Comparison of ENCODE assay signal across 8 cellular contexts in the genomic region with DNA sequence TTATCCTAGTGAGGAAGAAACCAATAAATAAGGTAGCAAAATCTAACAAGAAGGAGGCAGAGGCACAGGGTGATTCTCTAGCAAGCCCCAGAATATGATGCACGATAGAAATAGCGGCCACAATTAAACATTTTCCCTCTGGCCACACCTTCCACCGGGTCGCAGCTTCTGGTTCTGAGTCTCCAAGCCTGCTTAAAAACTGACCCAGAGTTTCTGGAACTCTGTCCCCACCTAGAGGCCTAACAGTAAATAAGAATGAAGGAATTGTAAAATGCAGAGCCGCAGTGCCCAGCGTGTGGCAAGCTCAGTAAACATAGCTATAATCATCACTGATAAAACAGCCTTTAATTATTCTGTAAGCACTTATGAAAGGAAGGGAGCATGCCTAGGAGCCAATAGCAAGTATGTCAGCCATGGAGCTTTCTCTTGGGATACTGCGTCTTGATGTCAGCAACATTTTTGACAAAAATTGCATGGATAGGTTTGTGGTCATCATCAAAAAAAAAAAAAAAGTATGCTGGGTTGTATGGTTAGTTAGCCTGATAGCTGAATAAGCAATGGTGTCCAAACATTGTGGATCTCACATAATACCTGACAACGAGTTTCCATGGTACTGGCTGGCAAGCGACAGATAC.
DNase-seq lines count a peak whose midpoint lies in the region; ATAC-seq, FAIRE-seq and TF ChIP-seq lines count a peak whose summit lies in the region.

No MANE protein-coding gene starts in this region.

- no peak for FAIRE-seq in GM19239 (lab: Jason Lieb, UNC)

- no peak overlapping the region for H3K4me3 ChIP-seq in WI38 (ENCODE audit: low read depth, low read length)
- H3K4me3 ChIP-seq in CD8-positive, alpha-beta memory T cell (ENCODE audit: low read length) = no peak overlapping the region

- no peak overlapping the region for H3K27ac ChIP-seq in CD8-positive, alpha-beta memory T cell (ENCODE audit: low read depth, low read length)

- H3K36me3 ChIP-seq in CD8-positive, alpha-beta memory T cell (ENCODE audit: insufficient read depth, low read length) = no peaks in the 10 kb centered on the region

- H3K36me3 Mint-ChIP-seq in immature natural killer cell = no peaks in the 10 kb centered on the region
- H3K36me3 Mint-ChIP-seq in CD8-positive, alpha-beta memory T cell = no peaks in the 10 kb centered on the region
- no peaks in the 10 kb centered on the region for H3K36me3 Mint-ChIP-seq in activated T-cell treated with anti-CD3 and anti-CD28 coated beads, Interleukin-2, amount 50 U/mL, for 24 hours (ENCODE audit: low read depth)

- no peak overlapping the region for H3K27ac Mint-ChIP-seq in immature natural killer cell
- no peak overlapping the region for H3K27ac Mint-ChIP-seq in CD8-positive, alpha-beta memory T cell
- no peak overlapping the region for H3K27ac Mint-ChIP-seq in activated T-cell treated with anti-CD3 and anti-CD28 coated beads, Interleukin-2, amount 50 U/mL, for 24 hours

- POLR2A ChIA-PET in CD8-positive, alpha-beta memory T cell (lab: Charles Lee) = no interaction called here

- no peaks in the 10 kb centered on the region for H3K4me1 Mint-ChIP-seq in immature natural killer cell
- peaks cover 0 to 4% (median 1%) of the 10 kb centered on the region in 3 donors for H3K4me1 Mint-ChIP-seq in CD8-positive, alpha-beta memory T cell
- H3K4me1 Mint-ChIP-seq in activated T-cell treated with anti-CD3 and anti-CD28 coated beads, Interleukin-2, amount 50 U/mL, for 24 hours (ENCODE audit: low read depth) = no peaks in the 10 kb centered on the region

- H3K4me3 Mint-ChIP-seq in immature natural killer cell = no peak overlapping the region
- no peak overlapping the region for H3K4me3 Mint-ChIP-seq in CD8-positive, alpha-beta memory T cell
- H3K4me3 Mint-ChIP-seq in activated T-cell treated with anti-CD3 and anti-CD28 coated beads, Interleukin-2, amount 50 U/mL, for 24 hours = no peak overlapping the region

- peak; percentile 59 for TF ChIP-seq CTCF in WI38 (IDR thresholded peaks at IDR 0.05; ENCODE audit: low read depth, low read length)

- H3K4me1 ChIP-seq in CD8-positive, alpha-beta memory T cell (ENCODE audit: insufficient read depth, low read length) = no peaks in the 10 kb centered on the region

- H3K27me3 ChIP-seq in CD8-positive, alpha-beta memory T cell (ENCODE audit: insufficient read depth, low read length, poor library complexity, severe bottlenecking) = no peaks in the 10 kb centered on the region

- peak; percentile 55 for DNase-seq in AG08396 (ENCODE audit: low spot score)
- peak; percentile 2 for DNase-seq in GM19239 (ENCODE audit: insufficient read length, low spot score)
- DNase-seq in NCI-H1694 treated with DMSO at 0.1 percent for 48 hours (lab: John Stamatoyannopoulos, UW) = peak; percentile 58
- DNase-seq in immature natural killer cell = peak in 2 of 3 donors; percentile 2 to 25
- DNase-seq in stimulated activated naive CD8-positive, alpha-beta T cell treated with anti-CD3 and anti-CD28 coated beads, Interleukin-15, Interleukin-2, amounts not matched to agents 100 U/mL and 50 U/mL, for 24 hours = no peak
- no peak for DNase-seq in CD8-positive, alpha-beta memory T cell
- DNase-seq in activated T-cell treated with anti-CD3 and anti-CD28 coated beads, Interleukin-2, amount 50 U/mL, for 24 hours = no peak

- no peaks in the 10 kb centered on the region for H3K9me3 Mint-ChIP-seq in immature natural killer cell
- H3K9me3 Mint-ChIP-seq in CD8-positive, alpha-beta memory T cell = peaks cover 0 to 6% (median 0%) of the 10 kb centered on the region in 5 donors
- H3K9me3 Mint-ChIP-seq in activated T-cell treated with anti-CD3 and anti-CD28 coated beads, Interleukin-2, amount 50 U/mL, for 24 hours = peaks cover 7% of the 10 kb centered on the region

- H3K27me3 Mint-ChIP-seq in immature natural killer cell (ENCODE audit: low read depth in 3 of 3) = peaks cover 3 to 5% (median 4%) of the 10 kb centered on the region in 3 donors
- H3K27me3 Mint-ChIP-seq in CD8-positive, alpha-beta memory T cell = no peaks in the 10 kb centered on the region
- H3K27me3 Mint-ChIP-seq in activated T-cell treated with anti-CD3 and anti-CD28 coated beads, Interleukin-2, amount 50 U/mL, for 24 hours = no peaks in the 10 kb centered on the region

- CTCF ChIA-PET in CD8-positive, alpha-beta memory T cell (lab: Charles Lee) = interaction anchor here (0.9 to 2.2 kb wide), 4 partner anchors 9 to 1186 kb away, joined by 3 to 5 read pairs (median 3); no protein-coding TSS in a partner anchor

- no peaks in the 10 kb centered on the region for H3K9me3 ChIP-seq in CD8-positive, alpha-beta memory T cell (ENCODE audit: low read length)

- no peak for ATAC-seq in stimulated activated naive CD8-positive, alpha-beta T cell treated with anti-CD3 and anti-CD28 coated beads, Interleukin-15, Interleukin-2, amounts not matched to agents 100 U/mL and 50 U/mL, for 24 hours

Comparison
In these comparisons a context has a peak if more than half of its experiments do, and no peak if none do; other contexts are left out.
1. DNase-seq: peak in AG08396 (single experiment), GM19239 (single experiment), NCI-H1694 treated with DMSO at 0.1 percent for 48 hours (single experiment) and immature natural killer cell (2 of 3); none in stimulated activated naive CD8-positive, alpha-beta T cell treated with anti-CD3 and anti-CD28 coated beads, Interleukin-15, Interleukin-2, amounts not matched to agents 100 U/mL and 50 U/mL, for 24 hours (single experiment), CD8-positive, alpha-beta memory T cell (0 of 5) and activated T-cell treated with anti-CD3 and anti-CD28 coated beads, Interleukin-2, amount 50 U/mL, for 24 hours (single experiment).